ENCODE assay signal across 1 cellular context in the genomic region with DNA sequence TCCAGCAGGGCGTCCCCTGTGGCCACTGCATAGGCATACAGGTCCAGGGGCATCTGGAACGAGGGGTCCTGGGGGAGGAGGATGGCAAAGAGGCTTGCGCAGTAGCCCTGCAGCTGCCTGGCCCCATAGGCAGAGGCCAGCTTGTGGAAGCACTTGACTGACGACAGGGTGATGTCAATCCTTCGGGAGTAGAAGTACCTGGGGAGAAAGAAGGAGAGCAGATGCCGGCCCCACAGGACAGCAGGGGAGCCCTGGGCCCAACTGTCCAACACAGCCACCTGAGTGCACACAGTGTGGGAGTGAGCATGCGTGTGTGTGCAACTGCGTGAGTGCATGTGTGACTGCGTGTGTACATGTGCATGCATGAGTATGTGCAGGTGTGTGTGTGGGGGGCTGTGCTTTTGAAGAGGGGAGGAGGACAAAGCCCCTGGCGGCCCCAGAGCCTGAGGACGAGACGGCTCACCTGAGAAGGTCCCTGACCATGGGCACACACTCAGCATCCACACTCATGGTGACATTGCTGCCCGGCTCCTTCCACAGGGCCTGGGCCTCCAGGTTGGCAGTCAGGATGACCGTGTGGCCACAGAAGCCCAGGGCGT.
TF ChIP-seq lines count a peak whose summit lies in the region.

No MANE protein-coding gene starts in this region.

TF ChIP-seq in HepG2, 621 proteins besides CTCF, POLR2A, EP300 and RAD21:
- TF ChIP-seq AGO2 (optimal IDR thresholded peaks at IDR 0.05; ENCODE audit: low read depth, low read length), result peak; percentile 96
- TF ChIP-seq, protein P1, sequence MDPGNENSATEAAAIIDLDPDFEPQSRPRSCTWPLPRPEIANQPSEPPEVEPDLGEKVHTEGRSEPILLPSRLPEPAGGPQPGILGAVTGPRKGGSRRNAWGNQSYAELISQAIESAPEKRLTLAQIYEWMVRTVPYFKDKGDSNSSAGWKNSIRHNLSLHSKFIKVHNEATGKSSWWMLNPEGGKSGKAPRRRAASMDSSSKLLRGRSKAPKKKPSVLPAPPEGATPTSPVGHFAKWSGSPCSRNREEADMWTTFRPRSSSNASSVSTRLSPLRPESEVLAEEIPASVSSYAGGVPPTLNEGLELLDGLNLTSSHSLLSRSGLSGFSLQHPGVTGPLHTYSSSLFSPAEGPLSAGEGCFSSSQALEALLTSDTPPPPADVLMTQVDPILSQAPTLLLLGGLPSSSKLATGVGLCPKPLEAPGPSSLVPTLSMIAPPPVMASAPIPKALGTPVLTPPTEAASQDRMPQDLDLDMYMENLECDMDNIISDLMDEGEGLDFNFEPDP (CRISPR knock-in tag; conservative IDR thresholded peaks at IDR 0.05), result 0 out of 2 replicates have a peak, but pooled peaks have one; percentile 53
- TF ChIP-seq SSRP1 (CRISPR knock-in tag; IDR thresholded peaks at IDR 0.05), result 0 out of 2 replicates have a peak, but pooled peaks have one; percentile 25
- TF ChIP-seq ZC3H4 (CRISPR knock-in tag; IDR thresholded peaks at IDR 0.05; ENCODE audit: borderline replicate concordance), result peak; percentile 29; the same call in 1 of the 2 replicates
- peak; percentile 22; the same call in 1 of the 2 replicates for TF ChIP-seq CBX5 (CRISPR knock-in tag; IDR thresholded peaks at IDR 0.05; ENCODE audit: borderline replicate concordance)
- TF ChIP-seq RBFOX2 (IDR thresholded peaks at IDR 0.05; ENCODE audit: low read depth, low read length), result peak; percentile 44; the same call in 1 of the 2 replicates
- TF ChIP-seq AKAP8 (CRISPR knock-in tag; IDR thresholded peaks at IDR 0.05), result no peak; the same call in 1 of the 2 replicates
- TF ChIP-seq, protein P2, sequence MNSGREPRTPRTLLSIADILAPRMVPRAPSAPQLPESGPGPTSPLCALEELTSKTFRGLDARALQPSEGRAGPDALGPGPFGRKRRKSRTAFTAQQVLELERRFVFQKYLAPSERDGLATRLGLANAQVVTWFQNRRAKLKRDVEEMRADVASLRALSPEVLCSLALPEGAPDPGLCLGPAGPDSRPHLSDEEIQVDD (CRISPR knock-in tag; IDR thresholded peaks at IDR 0.05; ENCODE audit: borderline replicate concordance), result 0 out of 2 replicates have a peak, but pooled peaks have one; percentile 37
- TF ChIP-seq HNRNPLL (IDR thresholded peaks at IDR 0.05; ENCODE audit: low read depth, low read length, poor library complexity, severe bottlenecking), result peak; percentile 89
- no peak for TF ChIP-seq U2AF1 (optimal IDR thresholded peaks at IDR 0.05; ENCODE audit: low read depth, low read length)
- TF ChIP-seq AGO1 (IDR thresholded peaks at IDR 0.05; ENCODE audit: low read depth, low read length, poor library complexity, severe bottlenecking), result peak; percentile 77
- TF ChIP-seq ZNF589 (CRISPR knock-in tag; conservative IDR thresholded peaks at IDR 0.05), result no peak
- TF ChIP-seq MEIS1 (CRISPR knock-in tag; IDR thresholded peaks at IDR 0.05; ENCODE audit: borderline replicate concordance), result 0 out of 2 replicates have a peak, but pooled peaks have one; percentile 32
- TF ChIP-seq PCBP1 (IDR thresholded peaks at IDR 0.05; ENCODE audit: borderline replicate concordance, low read depth, low read length), result 0 out of 2 replicates have a peak, but pooled peaks have one; percentile 40
- TF ChIP-seq, protein P3, sequence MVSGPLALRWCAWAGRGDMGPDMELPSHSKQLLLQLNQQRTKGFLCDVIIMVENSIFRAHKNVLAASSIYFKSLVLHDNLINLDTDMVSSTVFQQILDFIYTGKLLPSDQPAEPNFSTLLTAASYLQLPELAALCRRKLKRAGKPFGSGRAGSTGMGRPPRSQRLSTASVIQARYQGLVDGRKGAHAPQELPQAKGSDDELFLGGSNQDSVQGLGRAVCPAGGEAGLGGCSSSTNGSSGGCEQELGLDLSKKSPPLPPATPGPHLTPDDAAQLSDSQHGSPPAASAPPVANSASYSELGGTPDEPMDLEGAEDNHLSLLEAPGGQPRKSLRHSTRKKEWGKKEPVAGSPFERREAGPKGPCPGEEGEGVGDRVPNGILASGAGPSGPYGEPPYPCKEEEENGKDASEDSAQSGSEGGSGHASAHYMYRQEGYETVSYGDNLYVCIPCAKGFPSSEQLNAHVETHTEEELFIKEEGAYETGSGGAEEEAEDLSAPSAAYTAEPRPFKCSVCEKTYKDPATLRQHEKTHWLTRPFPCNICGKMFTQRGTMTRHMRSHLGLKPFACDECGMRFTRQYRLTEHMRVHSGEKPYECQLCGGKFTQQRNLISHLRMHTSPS (CRISPR knock-in tag; IDR thresholded peaks at IDR 0.05; ENCODE audit: low read depth), result 0 out of 2 replicates have a peak, but pooled peaks have one; percentile 15
- TF ChIP-seq NONO (IDR thresholded peaks at IDR 0.05), result no peak
- 0 out of 2 replicates have a peak, but pooled peaks have one; percentile 15 for TF ChIP-seq NONO (CRISPR knock-in tag; conservative IDR thresholded peaks at IDR 0.05)
- 0 out of 2 replicates have a peak, but pooled peaks have one; percentile 10 for TF ChIP-seq ZNF343 (CRISPR knock-in tag; IDR thresholded peaks at IDR 0.05)
- peak; percentile 17; the same call in 1 of the 2 replicates for TF ChIP-seq KDM2A (CRISPR knock-in tag; IDR thresholded peaks at IDR 0.05; ENCODE audit: borderline replicate concordance, low read depth)
- TF ChIP-seq, protein P4, sequence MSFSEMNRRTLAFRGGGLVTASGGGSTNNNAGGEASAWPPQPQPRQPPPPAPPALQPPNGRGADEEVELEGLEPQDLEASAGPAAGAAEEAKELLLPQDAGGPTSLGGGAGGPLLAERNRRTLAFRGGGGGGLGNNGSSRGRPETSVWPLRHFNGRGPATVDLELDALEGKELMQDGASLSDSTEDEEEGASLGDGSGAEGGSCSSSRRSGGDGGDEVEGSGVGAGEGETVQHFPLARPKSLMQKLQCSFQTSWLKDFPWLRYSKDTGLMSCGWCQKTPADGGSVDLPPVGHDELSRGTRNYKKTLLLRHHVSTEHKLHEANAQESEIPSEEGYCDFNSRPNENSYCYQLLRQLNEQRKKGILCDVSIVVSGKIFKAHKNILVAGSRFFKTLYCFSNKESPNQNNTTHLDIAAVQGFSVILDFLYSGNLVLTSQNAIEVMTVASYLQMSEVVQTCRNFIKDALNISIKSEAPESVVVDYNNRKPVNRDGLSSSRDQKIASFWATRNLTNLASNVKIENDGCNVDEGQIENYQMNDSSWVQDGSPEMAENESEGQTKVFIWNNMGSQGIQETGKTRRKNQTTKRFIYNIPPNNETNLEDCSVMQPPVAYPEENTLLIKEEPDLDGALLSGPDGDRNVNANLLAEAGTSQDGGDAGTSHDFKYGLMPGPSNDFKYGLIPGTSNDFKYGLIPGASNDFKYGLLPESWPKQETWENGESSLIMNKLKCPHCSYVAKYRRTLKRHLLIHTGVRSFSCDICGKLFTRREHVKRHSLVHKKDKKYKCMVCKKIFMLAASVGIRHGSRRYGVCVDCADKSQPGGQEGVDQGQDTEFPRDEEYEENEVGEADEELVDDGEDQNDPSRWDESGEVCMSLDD (CRISPR knock-in tag; IDR thresholded peaks at IDR 0.05; ENCODE audit: borderline replicate concordance), result no peak
- no peak for TF ChIP-seq ZNF337 (CRISPR knock-in tag; IDR thresholded peaks at IDR 0.05; ENCODE audit: borderline replicate concordance, low read depth)
- peak; percentile 53; the same call in 1 of the 2 replicates for TF ChIP-seq POLR2G (IDR thresholded peaks at IDR 0.05; ENCODE audit: low read depth, low read length)
- TF ChIP-seq ZNF619 (CRISPR knock-in tag; IDR thresholded peaks at IDR 0.05), result 0 out of 2 replicates have a peak, but pooled peaks have one; percentile 6
- TF ChIP-seq NFE2 (CRISPR knock-in tag; IDR thresholded peaks at IDR 0.05), result no peak
- TF ChIP-seq RFXAP (CRISPR knock-in tag; IDR thresholded peaks at IDR 0.05; ENCODE audit: borderline replicate concordance), result 0 out of 2 replicates have a peak, but pooled peaks have one; percentile 10
- TF ChIP-seq RXRA (CRISPR knock-in tag; IDR thresholded peaks at IDR 0.05), result 0 out of 2 replicates have a peak, but pooled peaks have one; percentile 26
- TF ChIP-seq HNRNPL (IDR thresholded peaks at IDR 0.05; ENCODE audit: low read depth, low read length), result 0 out of 2 replicates have a peak, but pooled peaks have one; percentile 59
- TF ChIP-seq REXO4 (CRISPR knock-in tag; IDR thresholded peaks at IDR 0.05; ENCODE audit: borderline replicate concordance), result no peak
